2 cellular contexts compared by ENCODE assay signal in genomic region chr4:3833326-3833989, GRCh38.
TF ChIP-seq lines count a peak whose summit lies in the region.

No MANE protein-coding gene starts in this region.

TF ChIP-seq in HEK293, 187 proteins besides CTCF, POLR2A, EP300 and RAD21:
- TF ChIP-seq ZNF449 (tag by site-specific recombination; IDR thresholded peaks at IDR 0.05), result no peak
- no peak for TF ChIP-seq ZFP3 (tag by site-specific recombination; IDR thresholded peaks at IDR 0.05; ENCODE audit: low read depth)
- peak; percentile 16 for TF ChIP-seq ZFHX2 (tag by site-specific recombination; conservative IDR thresholded peaks at IDR 0.05)
- TF ChIP-seq EGR2 (tag by site-specific recombination; IDR thresholded peaks at IDR 0.05; ENCODE audit: low read depth), result peak; percentile 33; the same call in 1 of the 2 replicates

TF ChIP-seq in H1, 55 proteins besides CTCF, POLR2A, EP300 and RAD21:
- TF ChIP-seq, protein P1, sequence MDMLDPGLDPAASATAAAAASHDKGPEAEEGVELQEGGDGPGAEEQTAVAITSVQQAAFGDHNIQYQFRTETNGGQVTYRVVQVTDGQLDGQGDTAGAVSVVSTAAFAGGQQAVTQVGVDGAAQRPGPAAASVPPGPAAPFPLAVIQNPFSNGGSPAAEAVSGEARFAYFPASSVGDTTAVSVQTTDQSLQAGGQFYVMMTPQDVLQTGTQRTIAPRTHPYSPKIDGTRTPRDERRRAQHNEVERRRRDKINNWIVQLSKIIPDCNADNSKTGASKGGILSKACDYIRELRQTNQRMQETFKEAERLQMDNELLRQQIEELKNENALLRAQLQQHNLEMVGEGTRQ (IDR thresholded peaks at IDR 0.05; ENCODE audit: low read length), result no peak
- TF ChIP-seq, protein P2, sequence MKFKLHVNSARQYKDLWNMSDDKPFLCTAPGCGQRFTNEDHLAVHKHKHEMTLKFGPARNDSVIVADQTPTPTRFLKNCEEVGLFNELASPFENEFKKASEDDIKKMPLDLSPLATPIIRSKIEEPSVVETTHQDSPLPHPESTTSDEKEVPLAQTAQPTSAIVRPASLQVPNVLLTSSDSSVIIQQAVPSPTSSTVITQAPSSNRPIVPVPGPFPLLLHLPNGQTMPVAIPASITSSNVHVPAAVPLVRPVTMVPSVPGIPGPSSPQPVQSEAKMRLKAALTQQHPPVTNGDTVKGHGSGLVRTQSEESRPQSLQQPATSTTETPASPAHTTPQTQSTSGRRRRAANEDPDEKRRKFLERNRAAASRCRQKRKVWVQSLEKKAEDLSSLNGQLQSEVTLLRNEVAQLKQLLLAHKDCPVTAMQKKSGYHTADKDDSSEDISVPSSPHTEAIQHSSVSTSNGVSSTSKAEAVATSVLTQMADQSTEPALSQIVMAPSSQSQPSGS (IDR thresholded peaks at IDR 0.05; ENCODE audit: low read length), result no peak
- TF ChIP-seq SP2 (IDR thresholded peaks at IDR 0.05; ENCODE audit: low read length) (no peak), RFX5 (IDR thresholded peaks at IDR 0.05; ENCODE audit: borderline replicate concordance, low read depth, low read length) (no peak), PHF8 (conservative IDR thresholded peaks at IDR 0.05; ENCODE audit: low read depth, low read length) (no peak), JUN (IDR thresholded peaks at IDR 0.05; ENCODE audit: low read depth, low read length) (no peak)
